Comparison of ENCODE assay signal across 27 cellular contexts in genomic region chr11:87141322-87141721, GRCh38.
"Had no signal": no experiment of that assay in that cellular context is flagged by ENCODE, and none has a peak within 500 bp of the region (broad histone marks: within the 10 kb centered on the region; RNA-seq: fewer than 3 reads in every experiment).

No MANE protein-coding gene starts in this region.

- H3K9me3 ChIP-seq: colonic mucosa, gastrocnemius medialis had no signal

- ATAC-seq: effector memory CD8-positive, alpha-beta T cell; esophagus mucosa; foreskin keratinocyte; gastrocnemius medialis; gastroesophageal sphincter; heart left ventricle; heart right ventricle had no signal

- H3K27ac ChIP-seq: colonic mucosa, coronary artery, dorsolateral prefrontal cortex, epithelial cell of prostate, esophagus muscularis mucosa, esophagus squamous epithelium, foreskin keratinocyte, gastrocnemius medialis, gastroesophageal sphincter, heart left ventricle, heart right ventricle had no signal

- DNase-seq: colonic mucosa; cortex of kidney; dermis blood vessel endothelial cell; dorsolateral prefrontal cortex; effector CD4-positive, alpha-beta T cell; effector CD8-positive, alpha-beta T cell; effector memory CD4-positive, alpha-beta T cell; effector memory CD8-positive, alpha-beta T cell; endodermal cell; erythroblast; esophagus squamous epithelium; foreskin fibroblast; foreskin keratinocyte; foreskin melanocyte; gastrocnemius medialis; glutamatergic neuron; head of caudate nucleus; heart left ventricle; heart right ventricle had no signal

- H3K4me3 ChIP-seq: colonic mucosa, coronary artery, dorsolateral prefrontal cortex, esophagus muscularis mucosa, esophagus squamous epithelium, gastrocnemius medialis, gastroesophageal sphincter, heart left ventricle, heart right ventricle had no signal

- H3K27me3 ChIP-seq: colonic mucosa, dorsolateral prefrontal cortex, esophagus muscularis mucosa, esophagus squamous epithelium, foreskin keratinocyte, gastrocnemius medialis, gastroesophageal sphincter, heart left ventricle, heart right ventricle had no signal

- H3K4me1 ChIP-seq: colonic mucosa, esophagus squamous epithelium had no signal

- FAIRE-seq: colon, endothelial cell of umbilical vein, frontal cortex had no signal

- H3K36me3 ChIP-seq: colonic mucosa, esophagus muscularis mucosa, esophagus squamous epithelium, gastroesophageal sphincter, heart left ventricle, heart right ventricle had no signal
